In the genomic region with DNA sequence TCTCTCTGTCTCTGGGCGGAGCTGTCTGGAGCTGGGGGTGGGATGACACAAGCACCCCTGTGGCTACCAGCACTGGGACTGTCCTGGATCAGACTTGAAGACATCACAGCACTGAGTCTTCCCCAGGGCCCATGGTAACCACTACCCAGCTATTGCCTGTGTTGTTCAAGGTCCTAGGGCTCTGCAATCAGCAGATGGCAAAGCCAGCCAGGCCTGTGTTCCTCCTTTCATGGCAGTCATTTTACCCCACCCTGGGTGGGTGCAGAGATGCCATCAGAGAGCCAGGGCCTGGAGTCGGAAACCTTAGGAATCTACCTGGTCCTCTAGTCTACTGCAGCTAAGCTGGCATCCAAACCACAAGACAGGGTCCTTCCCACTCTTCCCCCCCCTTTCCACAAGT, we compare ENCODE assay signal across 20 cellular contexts.
"Had no signal": no experiment of that assay in that cellular context is flagged by ENCODE, and none has a peak within 500 bp of the region (broad histone marks: within the 10 kb centered on the region; RNA-seq: fewer than 3 reads in every experiment).

No MANE protein-coding gene starts in this region.

- ATAC-seq: left cardiac atrium; left ventricle myocardium superior; stimulated activated naive CD8-positive, alpha-beta T cell treated with anti-CD3 and anti-CD28 coated beads, Interleukin-15, Interleukin-2, amounts not matched to agents 100 U/mL and 50 U/mL, for 24 hours had no signal

- H3K4me3 Mint-ChIP-seq: endodermal cell, nephron, type B pancreatic cell had no signal

- H3K27me3 Mint-ChIP-seq: naive B cell, type B pancreatic cell had no signal

- H3K27ac ChIP-seq: hepatocyte, sigmoid colon, suprapubic skin, thyroid gland, uterus had no signal

- DNase-seq: dermis blood vessel endothelial cell; endodermal cell; foreskin melanocyte; head of caudate nucleus; kidney; left cardiac atrium; left ventricle myocardium superior; mesenchymal stem cell; naive B cell; sigmoid colon; stimulated activated CD4-positive, alpha-beta T cell treated with anti-CD3 and anti-CD28 coated beads, Interleukin-2, amount 100 ng/mL, for 24 hours; stimulated activated naive CD8-positive, alpha-beta T cell treated with anti-CD3 and anti-CD28 coated beads, Interleukin-15, Interleukin-2, amounts not matched to agents 100 U/mL and 50 U/mL, for 24 hours; thyroid gland; uterus had no signal

- H3K4me1 ChIP-seq: sigmoid colon, thyroid gland, uterus had no signal

- H3K4me1 Mint-ChIP-seq: nephron had no signal

- H3K4me3 ChIP-seq: hepatocyte, lung, sigmoid colon, skin epidermis, suprapubic skin, thyroid gland, uterus had no signal

- H3K27me3 ChIP-seq: hepatocyte, sigmoid colon, suprapubic skin, thyroid gland, uterus had no signal

- H3K9me3 Mint-ChIP-seq: endodermal cell, naive B cell, nephron, type B pancreatic cell had no signal

- H2AFZ ChIP-seq: hepatocyte had no signal

- H3K27ac Mint-ChIP-seq: nephron had no signal

- H3K9me3 ChIP-seq: sigmoid colon, suprapubic skin, thyroid gland, uterus had no signal

- H3K36me3 ChIP-seq: uterus had no signal

- H3K4me2 ChIP-seq: hepatocyte had no signal
